In genomic region chr3:133276594-133276993, GRCh38 we compare ENCODE assay signal across 16 cellular contexts.
DNase-seq lines count a peak whose midpoint lies in the region; ATAC-seq and TF ChIP-seq lines count a peak whose summit lies in the region.
"Had no signal": no experiment of that assay in that cellular context is flagged by ENCODE, and none has a peak within 500 bp of the region (broad histone marks: within the 10 kb centered on the region; RNA-seq: fewer than 3 reads in every experiment).

No MANE protein-coding gene starts in this region.

- H3K36me3 Mint-ChIP-seq in CD4-positive, alpha-beta T cell (ENCODE audit: low read depth), result no peaks in the 10 kb centered on the region
- H3K36me3 Mint-ChIP-seq: memory B cell; naive thymus-derived CD8-positive, alpha-beta T cell had no signal

- peak; percentile 58 for ATAC-seq in HG02870 (IDR thresholded peaks at IDR 0.05; ENCODE audit: unreplicated experiment)
- no peak for ATAC-seq in CD4-positive, alpha-beta T cell (ENCODE audit: poor library complexity)
- ATAC-seq: activated CD4-positive, CD25-positive, alpha-beta regulatory T cell treated with anti-CD3 and anti-CD28 coated beads, Interleukin-2, amount 50 U/mL, for 24 hours; naive thymus-derived CD8-positive, alpha-beta T cell had no signal

- H3K4me1 Mint-ChIP-seq in CD4-positive, alpha-beta T cell (ENCODE audit: low read depth), result no peaks in the 10 kb centered on the region

- no peak overlapping the region for H3K4me3 Mint-ChIP-seq in CD4-positive, alpha-beta T cell
- H3K4me3 Mint-ChIP-seq: memory B cell; naive thymus-derived CD8-positive, alpha-beta T cell had no signal

- no peak overlapping the region for H3K4me3 ChIP-seq in right atrium auricular region
- H3K4me3 ChIP-seq: MG63, smooth muscle cell had no signal

- POLR2A ChIA-PET in CD4-positive, alpha-beta T cell (lab: Charles Lee), result no interaction called here

- peaks cover 14% of the 10 kb centered on the region for H3K27me3 Mint-ChIP-seq in CD4-positive, alpha-beta T cell

- DNase-seq in DMS53 (lab: John Stamatoyannopoulos, UW), result peak; percentile 10
- no peak for DNase-seq in DMS53 treated with DMSO at 0.1 percent for 48 hours (lab: John Stamatoyannopoulos, UW; ENCODE audit: unreplicated experiment)
- DNase-seq in NCI-H69 (lab: John Stamatoyannopoulos, UW), result peak; percentile 55
- peak in 8 of 10 donors; percentile 29 to 91 (median 42) for DNase-seq in posterior cingulate gyrus
- DNase-seq in right atrium auricular region (ENCODE audit: low spot score), result no peak
- DNase-seq in CD4-positive, alpha-beta T cell, result no peak
- no peak for DNase-seq in activated naive CD4-positive, alpha-beta T cell treated with anti-CD3 and anti-CD28 coated beads, Interleukin-2, amount 50 U/mL, for 16 hours
- DNase-seq: activated gamma-delta T cell; BE2C; MG63; naive thymus-derived CD8-positive, alpha-beta T cell had no signal

- no peaks in the 10 kb centered on the region for H3K27me3 ChIP-seq in right atrium auricular region
- peaks cover 8% of the 10 kb centered on the region for H3K27me3 ChIP-seq in CD4-positive, alpha-beta T cell (ENCODE audit: control insufficient read depth, insufficient read depth, low read length)
- H3K27me3 ChIP-seq: BE2C, MG63 had no signal

- no peak overlapping the region for H3K27ac Mint-ChIP-seq in CD4-positive, alpha-beta T cell
- H3K27ac Mint-ChIP-seq: memory B cell had no signal

- H3K27ac ChIP-seq in right atrium auricular region, result no peak overlapping the region
- H3K27ac ChIP-seq in CD4-positive, alpha-beta T cell (ENCODE audit: low read depth, low read length), result no peak overlapping the region
- H3K27ac ChIP-seq: 22Rv1 had no signal

- intact Hi-C loops in posterior cingulate gyrus (cut with DNase I), result no loop called here
- intact Hi-C loops in CD4-positive, alpha-beta T cell (cut with DNase I, micrococcal nuclease), result no loop called here

- H3K4me1 ChIP-seq in right atrium auricular region, result peaks cover 0 to 6% of the 10 kb centered on the region in 2 donors

- no peaks in the 10 kb centered on the region for H3K9me3 Mint-ChIP-seq in CD4-positive, alpha-beta T cell
- H3K9me3 Mint-ChIP-seq: memory B cell; naive thymus-derived CD8-positive, alpha-beta T cell had no signal

- CTCF ChIA-PET in CD4-positive, alpha-beta T cell (lab: Charles Lee), result no interaction called here

- TF ChIP-seq CTCF in right atrium auricular region (IDR thresholded peaks at IDR 0.05), result no peak
- no peak for TF ChIP-seq CTCF in CD4-positive, alpha-beta T cell (IDR thresholded peaks at IDR 0.05)

- no peaks in the 10 kb centered on the region for H3K9me3 ChIP-seq in right atrium auricular region
- H3K9me3 ChIP-seq in CD4-positive, alpha-beta T cell (ENCODE audit: control insufficient read depth, low read length), result no peaks in the 10 kb centered on the region
- H3K9me3 ChIP-seq: BE2C, MG63 had no signal

- H3K36me3 ChIP-seq in right atrium auricular region, result no peaks in the 10 kb centered on the region
- H3K36me3 ChIP-seq: BE2C, MG63 had no signal

Comparison
In these comparisons a context has a peak if more than half of its experiments do, and no peak if none do; other contexts are left out.
1. DNase-seq: peak in DMS53 (single experiment), NCI-H69 (single experiment) and posterior cingulate gyrus (8 of 10); none in DMS53 treated with DMSO at 0.1 percent for 48 hours (single experiment), right atrium auricular region (single experiment), CD4-positive, alpha-beta T cell (0 of 10) and activated naive CD4-positive, alpha-beta T cell treated with anti-CD3 and anti-CD28 coated beads, Interleukin-2, amount 50 U/mL, for 16 hours (single experiment).